ENCODE assay signal across 18 cellular contexts in genomic region chr1:151132676-151133338, GRCh38. TPM values are rescaled to one million over a fixed set of nuclear protein-coding genes. Genes with fewer than 3 reads are reported as not detected.
DNase-seq lines count a peak whose midpoint lies in the region; FAIRE-seq and TF ChIP-seq lines count a peak whose summit lies in the region.
"Had no signal": no experiment of that assay in that cellular context is flagged by ENCODE, and none has a peak within 500 bp of the region (broad histone marks: within the 10 kb centered on the region; RNA-seq: fewer than 3 reads in every experiment).

No MANE protein-coding gene starts in this region.

- no peak for TF ChIP-seq POLR2A in stomach (IDR thresholded peaks at IDR 0.05)

- no peak for TF ChIP-seq EP300 in stomach (IDR thresholded peaks at IDR 0.05)

- intact Hi-C loops in kidney (cut with DNase I) (no loop called here), stomach (cut with DNase I; ENCODE audit: low total_unique reads) (no loop called here)

- peaks cover 40% of the 10 kb centered on the region for H3K27me3 ChIP-seq in H7 (ENCODE audit: control insufficient read depth, insufficient read depth, low read length)
- peaks cover 0 to 27% (median 22%) of the 10 kb centered on the region in 3 donors for H3K27me3 ChIP-seq in stomach

- H3K27ac ChIP-seq in kidney (ENCODE audit: low read depth in 2 of 2, low read length in 2 of 2) (no peak overlapping the region), stomach (peak overlapping the region in 1 of 5 donors; percentile 81)
- H3K27ac ChIP-seq: body of pancreas had no signal

- TF ChIP-seq CTCF in kidney (IDR thresholded peaks at IDR 0.05; ENCODE audit: borderline replicate concordance, extremely low read depth, insufficient read depth) (no peak), stomach (IDR thresholded peaks at IDR 0.05) (no peak)

- H3K4me1 ChIP-seq in kidney (ENCODE audit: control insufficient read depth in 1 of 2, insufficient read depth in 1 of 2, low read depth in 1 of 2, low read length in 2 of 2) (peaks cover 0 to 4% of the 10 kb centered on the region in 2 donors), stomach (peaks cover 14 to 26% (median 24%) of the 10 kb centered on the region in 4 donors)

- H3K36me3 ChIP-seq in H7 (replicated peaks; ENCODE audit: control insufficient read depth, insufficient read depth, low read length) (peaks cover 4% of the 10 kb centered on the region), kidney (ENCODE audit: control insufficient read depth in 1 of 2, insufficient read depth in 2 of 2, low read length in 2 of 2) (peaks cover 2 to 24% of the 10 kb centered on the region in 2 donors), stomach (peaks cover 0 to 31% (median 11%) of the 10 kb centered on the region in 4 donors)

- H3K9ac ChIP-seq in kidney (ENCODE audit: low read length in 2 of 2): no peak overlapping the region

- WGBS in stomach, 5 donors: 32 to 54% (median 38%) methylated on average over 5 to 77 of the region's 77 CpGs

- H3K9me3 ChIP-seq in kidney (ENCODE audit: control insufficient read depth in 1 of 2, low read length in 2 of 2) (no peaks in the 10 kb centered on the region), stomach (no peaks in the 10 kb centered on the region)
- H3K9me3 ChIP-seq: body of pancreas had no signal

- peak overlapping the region; percentile 51 for H3K4me3 ChIP-seq in H7 (ENCODE audit: insufficient read depth, low read depth, low read length)
- no peak overlapping the region for H3K4me3 ChIP-seq in kidney (ENCODE audit: low read length in 2 of 2)
- H3K4me3 ChIP-seq in stomach: peak overlapping the region; percentile 36 to 47 (median 46)
- H3K4me3 ChIP-seq: body of pancreas had no signal

- no peak for FAIRE-seq in kidney (lab: Jason Lieb, UNC)

- peak; percentile 86 for DNase-seq in H7
- peak; percentile 69 for DNase-seq in ecto neural progenitor cell (ENCODE audit: low spot score)
- peak; percentile 80 for DNase-seq in kidney
- no peak for DNase-seq in stomach
- DNase-seq in hippocampal formation (lab: John Stamatoyannopoulos, UW): no peak
- no peak for DNase-seq in GF-D8 (lab: John Stamatoyannopoulos, UW)
- no peak for DNase-seq in NCI-H1048 (lab: John Stamatoyannopoulos, UW)
- DNase-seq in NCI-H524 treated with DMSO at 0.1 percent for 48 hours (lab: John Stamatoyannopoulos, UW): no peak
- DNase-seq: activated CD4-positive, alpha-beta T cell treated with anti-CD3 and anti-CD28 coated beads, Interleukin-2, amount 50 U/mL, for 4 hours; activated T-cell treated with anti-CD3 and anti-CD28 coated beads, Interleukin-2, amount 50 U/mL, for 24 hours; AML-193; HFFc6; natural killer cell; NCI-H2029; NCI-H526 had no signal

RNA-seq across cellular contexts. Expression of gene SEMA6C, which starts 13.6 kb away (rescaled TPM):
- total RNA-seq in H7 (2014; rRNA removed; shearing (Covaris generic)): 6.1 and 8.0 TPM in 2 replicates
- total RNA-seq in kidney: 7.6 TPM
- polyA plus RNA-seq in kidney (ENCODE audit: insufficient read depth, low read depth, low replicate concordance): 17.4 TPM
- 10 to 100 TPM in 2 of 5 donors, 1 to 10 TPM in 3; 4.4 to 12.3 (median 8.1) TPM for total RNA-seq in stomach
- polyA plus RNA-seq in stomach: 10 to 100 TPM in 2 of 3 donors, 1 to 10 TPM in 1; 7.1 to 13.9 (median 13.0) TPM
- total RNA-seq: HT-29 had no signal

RNA-seq across cellular contexts. Expression of gene TNFAIP8L2, which starts 23.6 kb away (rescaled TPM):
- 0.14 and 0.15 TPM in 2 replicates for total RNA-seq in H7 (2014; rRNA removed; shearing (Covaris generic))
- 6.3 TPM for total RNA-seq in kidney
- polyA plus RNA-seq in kidney (ENCODE audit: insufficient read depth, low read depth, low replicate concordance): 1.8 TPM
- total RNA-seq in stomach: 10 to 100 TPM in 2 of 5 donors, 1 to 10 TPM in 1, not detected in 2; 2.0 to 19.4 (median 15.2) TPM
- polyA plus RNA-seq in stomach: 1 to 10 TPM; 3.2 to 9.5 (median 4.1) TPM
- total RNA-seq: HFFc6, HT-29 had no signal

RNA-seq across cellular contexts. Expression of gene LYSMD1, which starts 32.9 kb away (rescaled TPM):
- total RNA-seq in H7 (2014; rRNA removed; shearing (Covaris generic)): 20.0 and 22.5 TPM in 2 replicates
- total RNA-seq in kidney (7.9 TPM), stomach (10 to 100 TPM in 1 of 5 donors, 1 to 10 TPM in 4; 1.7 to 10.3 (median 4.5) TPM)
- polyA plus RNA-seq in kidney (ENCODE audit: insufficient read depth, low read depth, low replicate concordance) (9.1 TPM), stomach (1 to 10 TPM; 4.0 to 5.3 (median 4.7) TPM)

RNA-seq across cellular contexts. Expression of gene SCNM1, which starts 33.1 kb away (rescaled TPM):
- total RNA-seq in H7 (2014; rRNA removed; shearing (Covaris generic)): 76.1 and 78.8 TPM in 2 replicates
- total RNA-seq in kidney: 33.4 TPM
- polyA plus RNA-seq in kidney (ENCODE audit: insufficient read depth, low read depth, low replicate concordance): 57.7 TPM
- total RNA-seq in stomach: 10 to 100 TPM in 3 of 5 donors, 1 to 10 TPM in 2; 4.5 to 57.8 (median 12.0) TPM
- polyA plus RNA-seq in stomach: 10 to 100 TPM; 35.2 to 66.3 (median 64.5) TPM

RNA-seq across cellular contexts. Expression of gene TMOD4, which starts 43.0 kb away (rescaled TPM):
- total RNA-seq in H7 (2014; rRNA removed; shearing (Covaris generic)): 0.80 TPM in 1 of 2 replicates, not detected in the other
- 0.66 TPM for total RNA-seq in kidney
- 0.65 TPM for polyA plus RNA-seq in kidney (ENCODE audit: insufficient read depth, low read depth, low replicate concordance)
- not detected for total RNA-seq in stomach
- 1 to 10 TPM in 1 of 3 donors, not detected in 2; 1.2 TPM for polyA plus RNA-seq in stomach
- total RNA-seq: HT-29, liver had no signal
- polyA plus RNA-seq: liver had no signal

Comparison
In these comparisons a context has a peak if more than half of its experiments do, and no peak if none do; other contexts are left out.
1. DNase-seq: peak in H7 (single experiment), ecto neural progenitor cell (single experiment) and kidney (single experiment); none in stomach (single experiment), hippocampal formation (0 of 2), GF-D8 (single experiment), NCI-H1048 (single experiment) and NCI-H524 treated with DMSO at 0.1 percent for 48 hours (single experiment).
2. H3K4me3 ChIP-seq: peak in H7 (single experiment) and stomach (4 of 4); none in kidney (0 of 2).